8 cellular contexts compared by ENCODE assay signal in the genomic region with DNA sequence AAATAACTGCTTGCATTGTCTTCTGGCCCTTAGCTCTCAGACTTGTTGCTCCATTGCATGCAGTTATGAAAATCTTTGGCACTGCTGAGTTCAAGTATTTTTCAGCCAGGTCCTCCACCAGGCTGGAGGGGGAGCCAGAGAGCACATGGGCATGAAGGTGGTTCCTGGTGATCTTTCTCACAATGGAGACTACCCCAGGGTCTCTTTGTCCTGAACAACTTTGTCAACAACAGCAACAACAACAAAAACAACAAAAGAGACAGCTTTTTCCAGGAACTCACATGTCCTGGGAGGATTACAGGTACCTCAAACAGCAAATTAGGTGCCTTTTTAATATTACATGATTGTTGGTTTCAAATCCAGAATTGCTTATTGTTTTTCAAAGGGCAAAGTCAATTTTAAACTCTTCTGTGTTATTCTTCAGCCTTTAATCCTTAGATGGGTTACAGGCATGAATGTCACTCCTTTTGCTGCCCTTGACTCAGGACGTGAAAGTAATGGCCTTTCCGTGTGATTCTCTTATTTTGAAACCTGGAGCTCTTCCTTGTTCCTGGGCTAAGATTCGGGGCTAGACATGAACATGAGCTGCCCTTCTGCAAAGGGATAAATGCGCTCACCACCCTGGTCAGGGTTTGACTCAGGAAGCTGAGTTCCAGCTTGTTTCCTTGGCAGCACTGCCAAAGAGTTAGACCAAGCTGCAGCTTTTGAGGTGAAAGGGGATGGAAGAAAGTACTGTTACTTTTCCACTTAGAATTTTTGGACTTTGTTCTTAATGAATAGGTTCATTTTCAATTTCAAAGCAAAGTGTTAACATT. TPM values are rescaled to one million over a fixed set of nuclear protein-coding genes. Genes with fewer than 3 reads are reported as not detected.
DNase-seq lines count a peak whose midpoint lies in the region; ATAC-seq and TF ChIP-seq lines count a peak whose summit lies in the region.

No MANE protein-coding gene starts in this region.

- CTCF ChIA-PET in CD4-positive, alpha-beta T cell (lab: Charles Lee): interaction anchor here (1.1 to 3.7 kb wide), 11 partner anchors 9 to 194 kb away, joined by 3 to 49 read pairs (median 5); no protein-coding TSS in a partner anchor
- CTCF ChIA-PET in WTC11 (lab: Charles Lee): interaction anchor here (0.6 to 1.8 kb wide), 10 partner anchors 10 to 194 kb away, joined by 3 to 8 read pairs (median 4); no protein-coding TSS in a partner anchor

- no peaks in the 10 kb centered on the region for H3K4me1 ChIP-seq in colonic mucosa

- peak overlapping the region; percentile 94 for H3K4me3 Mint-ChIP-seq in CD4-positive, alpha-beta T cell
- H3K4me3 Mint-ChIP-seq in IgD-negative memory B cell (peak overlapping the region; percentile 68 to 91 (median 84)), WTC11 (peak overlapping the region; percentile 62)
- H3K4me3 Mint-ChIP-seq in stimulated activated effector memory CD8-positive, alpha-beta T cell treated with anti-CD3 and anti-CD28 coated beads, Interleukin-12 subunit alpha, Interleukin-12 subunit beta, amount 100 ng/mL, for 72 hours: peak overlapping the region; percentile 73

- DNase-seq in CD4-positive, alpha-beta T cell: peak; percentile 48 to 70 (median 63)
- DNase-seq in WTC11 (ENCODE audit: low spot score) (peak; percentile 56), colonic mucosa (peak; percentile 57), lung microvascular endothelial cell (ENCODE audit: low read depth in 2 of 2) (peak; percentile 53 to 72), ecto neural progenitor cell (ENCODE audit: low spot score) (no peak)
- peak; percentile 42 to 77 for DNase-seq in stimulated activated effector memory CD8-positive, alpha-beta T cell treated with anti-CD3 and anti-CD28 coated beads, Interleukin-12 subunit alpha, Interleukin-12 subunit beta, amount 100 ng/mL, for 72 hours (ENCODE audit: low spot score in 2 of 2)

- TF ChIP-seq CTCF in CD4-positive, alpha-beta T cell (IDR thresholded peaks at IDR 0.05): peak; percentile 78
- TF ChIP-seq CTCF in WTC11 (IDR thresholded peaks at IDR 0.05) (peak; percentile 53), colonic mucosa (IDR thresholded peaks at IDR 0.05) (peak; percentile 67)

- peaks cover 67% of the 10 kb centered on the region for H3K36me3 Mint-ChIP-seq in CD4-positive, alpha-beta T cell (ENCODE audit: low read depth)
- H3K36me3 Mint-ChIP-seq in IgD-negative memory B cell: no peaks in the 10 kb centered on the region
- no peaks in the 10 kb centered on the region for H3K36me3 Mint-ChIP-seq in WTC11
- H3K36me3 Mint-ChIP-seq in stimulated activated effector memory CD8-positive, alpha-beta T cell treated with anti-CD3 and anti-CD28 coated beads, Interleukin-12 subunit alpha, Interleukin-12 subunit beta, amount 100 ng/mL, for 72 hours: peaks cover 68% of the 10 kb centered on the region

- H3K9ac ChIP-seq in colonic mucosa (ENCODE audit: low read depth in 2 of 2, low read length in 2 of 2): no peak overlapping the region

- peak overlapping the region; percentile 98 for H3K27ac Mint-ChIP-seq in CD4-positive, alpha-beta T cell
- H3K27ac Mint-ChIP-seq in IgD-negative memory B cell (peak overlapping the region; percentile 72 to 84 (median 75)), WTC11 (no peak overlapping the region)
- H3K27ac Mint-ChIP-seq in stimulated activated effector memory CD8-positive, alpha-beta T cell treated with anti-CD3 and anti-CD28 coated beads, Interleukin-12 subunit alpha, Interleukin-12 subunit beta, amount 100 ng/mL, for 72 hours: peak overlapping the region; percentile 93

- H3K9me3 Mint-ChIP-seq in CD4-positive, alpha-beta T cell: no peaks in the 10 kb centered on the region
- no peaks in the 10 kb centered on the region for H3K9me3 Mint-ChIP-seq in IgD-negative memory B cell
- H3K9me3 Mint-ChIP-seq in WTC11: no peaks in the 10 kb centered on the region
- no peaks in the 10 kb centered on the region for H3K9me3 Mint-ChIP-seq in stimulated activated effector memory CD8-positive, alpha-beta T cell treated with anti-CD3 and anti-CD28 coated beads, Interleukin-12 subunit alpha, Interleukin-12 subunit beta, amount 100 ng/mL, for 72 hours

- POLR2A ChIA-PET in CD4-positive, alpha-beta T cell (lab: Charles Lee): interaction anchor here (0.6 to 5.7 kb wide), 16 partner anchors 10 to 280 kb away, joined by 3 to 37 read pairs (median 6); no protein-coding TSS in a partner anchor
- POLR2A ChIA-PET in WTC11 (lab: Charles Lee): no interaction called here

- intact Hi-C loops in CD4-positive, alpha-beta T cell (cut with DNase I, micrococcal nuclease): loop anchor here (1.0 to 5.0 kb wide), 4 partner anchors 34 to 194 kb away; no protein-coding TSS in a partner anchor
- intact Hi-C loops in colonic mucosa (cut with DNase I): no loop called here

- peak overlapping the region; percentile 48 for H3K4me3 ChIP-seq in colonic mucosa

- H3K4me1 Mint-ChIP-seq in CD4-positive, alpha-beta T cell (ENCODE audit: low read depth): peaks cover 67% of the 10 kb centered on the region
- peaks cover 30 to 40% (median 38%) of the 10 kb centered on the region in 3 donors for H3K4me1 Mint-ChIP-seq in IgD-negative memory B cell
- 0 out of 2 replicates have a peak, but pooled peaks cover 2% of the 10 kb centered on the region for H3K4me1 Mint-ChIP-seq in WTC11
- H3K4me1 Mint-ChIP-seq in stimulated activated effector memory CD8-positive, alpha-beta T cell treated with anti-CD3 and anti-CD28 coated beads, Interleukin-12 subunit alpha, Interleukin-12 subunit beta, amount 100 ng/mL, for 72 hours: peaks cover 62% of the 10 kb centered on the region

- H3K9me3 ChIP-seq in CD4-positive, alpha-beta T cell (ENCODE audit: control insufficient read depth, low read length): no peaks in the 10 kb centered on the region
- H3K9me3 ChIP-seq in colonic mucosa: no peaks in the 10 kb centered on the region

- H3K27me3 ChIP-seq in CD4-positive, alpha-beta T cell (ENCODE audit: control insufficient read depth, insufficient read depth, low read length): no peaks in the 10 kb centered on the region
- H3K27me3 ChIP-seq in colonic mucosa: peaks cover 23% of the 10 kb centered on the region

- no peaks in the 10 kb centered on the region for H3K36me3 ChIP-seq in colonic mucosa

- H3K27ac ChIP-seq in CD4-positive, alpha-beta T cell (ENCODE audit: low read depth, low read length): peak overlapping the region; percentile 93
- H3K27ac ChIP-seq in colonic mucosa: no peak overlapping the region

- peaks cover 3% of the 10 kb centered on the region for H3K27me3 Mint-ChIP-seq in CD4-positive, alpha-beta T cell
- peaks cover 44% of the 10 kb centered on the region for H3K27me3 Mint-ChIP-seq in IgD-negative memory B cell
- peaks cover 69% of the 10 kb centered on the region for H3K27me3 Mint-ChIP-seq in WTC11 (ENCODE audit: low read depth)

- peak; percentile 19 for ATAC-seq in CD4-positive, alpha-beta T cell (ENCODE audit: poor library complexity)
- ATAC-seq in WTC11: peak; percentile 14
- no peak for ATAC-seq in stimulated activated effector memory CD8-positive, alpha-beta T cell treated with anti-CD3 and anti-CD28 coated beads, Interleukin-12 subunit alpha, Interleukin-12 subunit beta, amount 100 ng/mL, for 72 hours
- ATAC-seq in HG02938 (IDR thresholded peaks at IDR 0.05; ENCODE audit: unreplicated experiment): no peak

TF ChIP-seq in WTC11, 78 proteins besides CTCF, POLR2A, EP300 and RAD21 (continues in another document):
- TF ChIP-seq, protein P1, sequence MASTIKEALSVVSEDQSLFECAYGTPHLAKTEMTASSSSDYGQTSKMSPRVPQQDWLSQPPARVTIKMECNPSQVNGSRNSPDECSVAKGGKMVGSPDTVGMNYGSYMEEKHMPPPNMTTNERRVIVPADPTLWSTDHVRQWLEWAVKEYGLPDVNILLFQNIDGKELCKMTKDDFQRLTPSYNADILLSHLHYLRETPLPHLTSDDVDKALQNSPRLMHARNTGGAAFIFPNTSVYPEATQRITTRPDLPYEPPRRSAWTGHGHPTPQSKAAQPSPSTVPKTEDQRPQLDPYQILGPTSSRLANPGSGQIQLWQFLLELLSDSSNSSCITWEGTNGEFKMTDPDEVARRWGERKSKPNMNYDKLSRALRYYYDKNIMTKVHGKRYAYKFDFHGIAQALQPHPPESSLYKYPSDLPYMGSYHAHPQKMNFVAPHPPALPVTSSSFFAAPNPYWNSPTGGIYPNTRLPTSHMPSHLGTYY (CRISPR knock-in tag; IDR thresholded peaks at IDR 0.05): peak; percentile 49; the same call in 1 of the 2 replicates
- TF ChIP-seq ZNF423 (CRISPR knock-in tag; IDR thresholded peaks at IDR 0.05): no peak
- TF ChIP-seq, protein P2, sequence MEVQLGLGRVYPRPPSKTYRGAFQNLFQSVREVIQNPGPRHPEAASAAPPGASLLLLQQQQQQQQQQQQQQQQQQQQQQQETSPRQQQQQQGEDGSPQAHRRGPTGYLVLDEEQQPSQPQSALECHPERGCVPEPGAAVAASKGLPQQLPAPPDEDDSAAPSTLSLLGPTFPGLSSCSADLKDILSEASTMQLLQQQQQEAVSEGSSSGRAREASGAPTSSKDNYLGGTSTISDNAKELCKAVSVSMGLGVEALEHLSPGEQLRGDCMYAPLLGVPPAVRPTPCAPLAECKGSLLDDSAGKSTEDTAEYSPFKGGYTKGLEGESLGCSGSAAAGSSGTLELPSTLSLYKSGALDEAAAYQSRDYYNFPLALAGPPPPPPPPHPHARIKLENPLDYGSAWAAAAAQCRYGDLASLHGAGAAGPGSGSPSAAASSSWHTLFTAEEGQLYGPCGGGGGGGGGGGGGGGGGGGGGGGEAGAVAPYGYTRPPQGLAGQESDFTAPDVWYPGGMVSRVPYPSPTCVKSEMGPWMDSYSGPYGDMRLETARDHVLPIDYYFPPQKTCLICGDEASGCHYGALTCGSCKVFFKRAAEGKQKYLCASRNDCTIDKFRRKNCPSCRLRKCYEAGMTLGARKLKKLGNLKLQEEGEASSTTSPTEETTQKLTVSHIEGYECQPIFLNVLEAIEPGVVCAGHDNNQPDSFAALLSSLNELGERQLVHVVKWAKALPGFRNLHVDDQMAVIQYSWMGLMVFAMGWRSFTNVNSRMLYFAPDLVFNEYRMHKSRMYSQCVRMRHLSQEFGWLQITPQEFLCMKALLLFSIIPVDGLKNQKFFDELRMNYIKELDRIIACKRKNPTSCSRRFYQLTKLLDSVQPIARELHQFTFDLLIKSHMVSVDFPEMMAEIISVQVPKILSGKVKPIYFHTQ (CRISPR knock-in tag; IDR thresholded peaks at IDR 0.05): no peak

RNA-seq across cellular contexts. Expression of a gene that starts 1.8 kb away (rescaled TPM):
- total RNA-seq in CD4-positive, alpha-beta T cell: 100 to 1,000 TPM; 752 to 758 TPM
- 6.8 TPM for polyA plus RNA-seq in IgD-negative memory B cell
- total RNA-seq in WTC11 (2021) (0.48 to 1.2 TPM (median 0.69 TPM) in 3 replicates), colonic mucosa (10 to 100 TPM in 1 of 2 donors, 1 to 10 TPM in 1; 5.6 to 10.4 TPM), lung microvascular endothelial cell (27.6 and 144 TPM in 2 replicates)

Comparison
In these comparisons a context has a peak if more than half of its experiments do, and no peak if none do; other contexts are left out.
1. ATAC-seq: peak in CD4-positive, alpha-beta T cell (single experiment) and WTC11 (single experiment); none in stimulated activated effector memory CD8-positive, alpha-beta T cell treated with anti-CD3 and anti-CD28 coated beads, Interleukin-12 subunit alpha, Interleukin-12 subunit beta, amount 100 ng/mL, for 72 hours (single experiment) and HG02938 (single experiment).
2. Peak in every context shown above with its lines, with median percentiles within 50 percentile points of each other: H3K4me3 Mint-ChIP-seq and CTCF ChIP-seq.